In the genomic region with DNA sequence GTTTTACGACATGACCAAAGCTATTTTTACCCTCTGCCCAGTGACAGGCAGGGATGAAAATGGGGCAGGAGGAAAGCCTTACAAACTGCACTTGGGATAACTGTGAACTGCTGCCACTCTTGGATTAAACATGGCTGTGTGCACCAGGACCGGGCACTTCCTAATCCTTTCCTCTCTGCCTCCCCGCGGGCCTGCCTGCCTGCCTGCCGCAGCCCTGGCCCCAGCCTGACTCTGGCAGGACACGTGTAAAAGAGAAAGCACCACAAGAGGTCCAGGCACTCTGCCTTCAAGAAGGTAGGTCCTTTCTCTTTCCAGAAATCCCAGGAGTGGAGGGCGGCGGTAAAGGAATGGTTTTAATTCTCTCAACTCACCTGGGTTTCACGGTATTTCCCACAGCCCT, we compare ENCODE assay signal across 26 cellular contexts. TPM values are rescaled to one million over a fixed set of nuclear protein-coding genes. Genes with fewer than 3 reads are reported as not detected.
DNase-seq lines count a peak whose midpoint lies in the region; ATAC-seq and TF ChIP-seq lines count a peak whose summit lies in the region.
"Had no signal": no experiment of that assay in that cellular context is flagged by ENCODE, and none has a peak within 500 bp of the region (broad histone marks: within the 10 kb centered on the region; RNA-seq: fewer than 3 reads in every experiment).

No MANE protein-coding gene starts in this region.

- peaks cover 46% of the 10 kb centered on the region for H3K4me1 ChIP-seq in skeletal muscle satellite cell (ENCODE audit: control insufficient read depth, insufficient read depth, low read length)
- H3K4me1 ChIP-seq: parathyroid adenoma had no signal

- peak overlapping the region in 4 of 5 experiments; percentile 63 to 69 (median 68) for H3K4me3 Mint-ChIP-seq in brain
- peak overlapping the region; percentile 91 for H3K4me3 Mint-ChIP-seq in mesothelial cell of epicardium
- H3K4me3 Mint-ChIP-seq: activated T-helper 17 cell treated with anti-CD3 and anti-CD28 coated beads, Interleukin-2, amount 50 U/mL, for 72 hours; IgD-negative memory B cell; naive thymus-derived CD4-positive, alpha-beta T cell; stimulated activated memory B cell treated with anti-CD40 and anti-IgM and Interleukin-4, amounts not matched to agents 10 μg/mL and 1 μg/mL and 100 μg/mL, for 72 hours; T-helper 17 cell had no signal

- H3K9me3 ChIP-seq in skeletal muscle satellite cell (replicated peaks; ENCODE audit: low read length): no peaks in the 10 kb centered on the region
- H3K9me3 ChIP-seq: SJSA1 had no signal

- ATAC-seq in GM21360 (IDR thresholded peaks at IDR 0.05; ENCODE audit: unreplicated experiment) (no peak), HG02852 (IDR thresholded peaks at IDR 0.05; ENCODE audit: unreplicated experiment) (no peak)
- ATAC-seq: activated naive CD4-positive, alpha-beta T cell treated with anti-CD3 and anti-CD28 coated beads, Interleukin-2, amount 50 U/mL, for 72 hours; activated T-helper 17 cell treated with anti-CD3 and anti-CD28 coated beads, Interleukin-2, amount 50 U/mL, for 72 hours; naive thymus-derived CD4-positive, alpha-beta T cell; stimulated activated memory B cell treated with anti-CD40 and anti-IgM and Interleukin-4, amounts not matched to agents 10 μg/mL and 1 μg/mL and 100 μg/mL, for 72 hours; T-helper 17 cell had no signal

- H3K27me3 ChIP-seq in skeletal muscle satellite cell (ENCODE audit: control insufficient read depth, insufficient read depth, low read length): no peaks in the 10 kb centered on the region
- H3K27me3 ChIP-seq: SJSA1 had no signal

- peaks cover 5% of the 10 kb centered on the region for H3K36me3 ChIP-seq in skeletal muscle satellite cell (ENCODE audit: insufficient read depth, low read length)

- H3K27me3 Mint-ChIP-seq in brain: peaks cover 31% of the 10 kb centered on the region
- peaks cover 32% of the 10 kb centered on the region for H3K27me3 Mint-ChIP-seq in mesothelial cell of epicardium (ENCODE audit: low read depth)

- peak overlapping the region; percentile 17 for H3K4me2 ChIP-seq in skeletal muscle satellite cell (ENCODE audit: low read length)

- H3K36me3 Mint-ChIP-seq in brain (no peaks in the 10 kb centered on the region), mesothelial cell of epicardium (peaks cover 11% of the 10 kb centered on the region)
- H3K36me3 Mint-ChIP-seq: IgD-negative memory B cell had no signal

- H3K9ac ChIP-seq in skeletal muscle satellite cell (ENCODE audit: low read depth, low read length): no peak overlapping the region
- H3K9ac ChIP-seq: parathyroid adenoma had no signal

- H3K27ac Mint-ChIP-seq in brain (peak overlapping the region in 3 of 5 experiments; percentile 16 to 70 (median 54)), mesothelial cell of epicardium (peak overlapping the region; percentile 30)
- H3K27ac Mint-ChIP-seq: activated naive CD4-positive, alpha-beta T cell treated with anti-CD3 and anti-CD28 coated beads, Interleukin-2, amount 50 U/mL, for 72 hours; activated T-helper 17 cell treated with anti-CD3 and anti-CD28 coated beads, Interleukin-2, amount 50 U/mL, for 72 hours; IgD-negative memory B cell; naive thymus-derived CD4-positive, alpha-beta T cell; stimulated activated memory B cell treated with anti-CD40 and anti-IgM and Interleukin-4, amounts not matched to agents 10 μg/mL and 1 μg/mL and 100 μg/mL, for 72 hours; T-helper 17 cell had no signal

- TF ChIP-seq CTCF in brain (conservative IDR thresholded peaks at IDR 0.05) (no peak), mesothelial cell of epicardium (IDR thresholded peaks at IDR 0.05; ENCODE audit: unreplicated experiment) (no peak)

- H3K4me1 Mint-ChIP-seq in brain (peaks cover 81% of the 10 kb centered on the region), mesothelial cell of epicardium (peaks cover 79% of the 10 kb centered on the region)

- H3K4me3 ChIP-seq in skeletal muscle satellite cell (ENCODE audit: low read length): no peak overlapping the region
- H3K4me3 ChIP-seq: lung, SJSA1, skin epidermis had no signal

- no peaks in the 10 kb centered on the region for H3K9me3 Mint-ChIP-seq in brain
- no peaks in the 10 kb centered on the region for H3K9me3 Mint-ChIP-seq in mesothelial cell of epicardium
- H3K9me3 Mint-ChIP-seq: activated naive CD4-positive, alpha-beta T cell treated with anti-CD3 and anti-CD28 coated beads, Interleukin-2, amount 50 U/mL, for 72 hours; activated T-helper 17 cell treated with anti-CD3 and anti-CD28 coated beads, Interleukin-2, amount 50 U/mL, for 72 hours; naive thymus-derived CD4-positive, alpha-beta T cell; stimulated activated memory B cell treated with anti-CD40 and anti-IgM and Interleukin-4, amounts not matched to agents 10 μg/mL and 1 μg/mL and 100 μg/mL, for 72 hours had no signal

- DNase-seq in DMS79 treated with DMSO at 0.1 percent for 48 hours (lab: John Stamatoyannopoulos, UW) (peak; percentile 56), mesothelial cell of epicardium (ENCODE audit: low spot score in 2 of 2, unreplicated experiment in 2 of 2) (no peak), NCI-H69 (lab: John Stamatoyannopoulos, UW) (no peak), NCI-H345 treated with DMSO at 0.1 percent for 48 hours (lab: John Stamatoyannopoulos, UW; ENCODE audit: unreplicated experiment) (no peak)
- DNase-seq: activated CD8-positive, alpha-beta memory T cell treated with anti-CD3 and anti-CD28 coated beads, Interleukin-2, amount 50 U/mL, for 4 hours; C1 segment of cervical spinal cord; Calu3; cerebellar nuclear complex; effector CD4-positive, alpha-beta T cell; naive thymus-derived CD4-positive, alpha-beta T cell; NCI-H2081 treated with DMSO at 0.1 percent for 48 hours; NCI-H446 treated with DMSO at 0.1 percent for 48 hours; T-helper 17 cell; trophoblast cell had no signal

RNA-seq across cellular contexts. Expression of gene TSHZ3, which starts 4.8 kb away (rescaled TPM):
- polyA plus RNA-seq in brain (ENCODE audit: insufficient read depth, low read depth, low replicate concordance): 17.6 TPM
- 82.5 to 87.1 TPM (median 82.9 TPM) in 3 replicates for total RNA-seq in mesothelial cell of epicardium
- 5.8 and 6.1 TPM in 2 replicates for total RNA-seq in skeletal muscle satellite cell (2012; rRNA removed)
- total RNA-seq: Calu3 had no signal
- polyA plus RNA-seq: IgD-negative memory B cell had no signal
